Comparison of ENCODE assay signal across 14 cellular contexts in the genomic region with DNA sequence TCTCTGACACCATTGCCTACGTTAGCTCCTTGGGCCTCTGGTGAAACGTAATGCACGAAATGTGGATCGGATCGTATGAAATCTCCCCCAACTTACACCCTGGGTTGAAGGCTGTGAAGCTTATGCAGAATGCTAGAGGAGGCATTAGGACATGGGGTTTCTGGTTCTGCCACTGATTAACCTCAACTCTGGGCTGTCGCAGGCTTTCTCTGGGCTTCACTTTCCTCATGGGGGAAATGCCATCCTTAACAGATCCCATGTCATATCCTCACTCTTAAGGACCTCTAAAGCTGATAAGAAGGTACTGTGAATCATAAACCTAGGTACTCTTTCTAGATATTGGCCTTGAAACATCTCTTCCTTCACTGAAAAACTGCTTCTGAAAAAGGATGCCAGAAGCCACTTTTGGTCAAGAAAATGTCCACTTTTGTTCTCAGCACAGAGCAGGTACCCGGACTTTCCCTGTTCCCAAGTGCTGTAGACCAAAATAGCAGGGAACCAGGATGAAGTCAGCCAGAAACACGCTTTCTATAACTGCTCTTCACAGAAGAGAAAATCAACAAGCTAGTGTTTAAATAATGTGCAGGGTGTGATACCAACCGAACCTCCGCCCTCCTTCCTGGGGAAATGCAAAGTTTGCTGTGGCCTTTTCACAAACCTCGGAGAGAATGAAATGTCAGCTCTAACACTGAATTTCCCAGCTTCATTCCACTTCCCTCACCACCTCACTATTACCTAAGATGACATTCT.
DNase-seq lines count a peak whose midpoint lies in the region; ATAC-seq and TF ChIP-seq lines count a peak whose summit lies in the region.
"Had no signal": no experiment of that assay in that cellular context is flagged by ENCODE, and none has a peak within 500 bp of the region (broad histone marks: within the 10 kb centered on the region; RNA-seq: fewer than 3 reads in every experiment).

No MANE protein-coding gene starts in this region.

- peak; percentile 47 for ATAC-seq in mucosa of descending colon

- H3K36me3 Mint-ChIP-seq in activated naive CD4-positive, alpha-beta T cell treated with anti-CD3 and anti-CD28 coated beads for 36 hours (ENCODE audit: low read depth): peaks cover 14% of the 10 kb centered on the region
- H3K36me3 Mint-ChIP-seq in endodermal cell (ENCODE audit: low read depth): peaks cover 2% of the 10 kb centered on the region

- H3K4me3 ChIP-seq in ascending aorta (peak overlapping the region; percentile 7 to 26), mucosa of descending colon (no peak overlapping the region), tibial nerve (no peak overlapping the region), endodermal cell (ENCODE audit: low read length) (no peak overlapping the region), foreskin fibroblast (ENCODE audit: low read depth in 1 of 2, low read length in 2 of 2) (no peak overlapping the region)
- H3K4me3 ChIP-seq: sigmoid colon, vagina had no signal

- CTCF ChIA-PET in activated naive CD4-positive, alpha-beta T cell treated with anti-CD3 and anti-CD28 coated beads for 36 hours (lab: Charles Lee): interaction anchor here (0.8 to 2.0 kb wide), 20 partner anchors 12 to 299 kb away, joined by 3 to 8 read pairs (median 4); no protein-coding TSS in a partner anchor

- TF ChIP-seq CTCF in ascending aorta (IDR thresholded peaks at IDR 0.05) (no peak), mucosa of descending colon (IDR thresholded peaks at IDR 0.05) (no peak), tibial nerve (IDR thresholded peaks at IDR 0.05) (no peak), endodermal cell (conservative IDR thresholded peaks at IDR 0.05) (no peak), foreskin fibroblast (IDR thresholded peaks at IDR 0.05; ENCODE audit: low read depth, low read length) (no peak)

- H3K27me3 ChIP-seq in ascending aorta (no peaks in the 10 kb centered on the region), tibial nerve (no peaks in the 10 kb centered on the region), endodermal cell (ENCODE audit: control insufficient read depth, insufficient read depth, low read length, poor library complexity, severe bottlenecking) (no peaks in the 10 kb centered on the region)
- H3K27me3 ChIP-seq: sigmoid colon, vagina had no signal

- peak overlapping the region; percentile 74 to 80 for H3K27ac ChIP-seq in ascending aorta
- peak overlapping the region in 3 of 4 donors; percentile 3 to 68 (median 66) for H3K27ac ChIP-seq in tibial nerve
- no peak overlapping the region for H3K27ac ChIP-seq in endodermal cell (ENCODE audit: low read depth, low read length)
- H3K27ac ChIP-seq: vagina had no signal

- H3K9me3 Mint-ChIP-seq in activated naive CD4-positive, alpha-beta T cell treated with anti-CD3 and anti-CD28 coated beads for 36 hours: peaks cover 2% of the 10 kb centered on the region
- peaks cover 7% of the 10 kb centered on the region for H3K9me3 Mint-ChIP-seq in endodermal cell

- peak; percentile 45 for DNase-seq in activated naive CD4-positive, alpha-beta T cell treated with anti-CD3 and anti-CD28 coated beads for 36 hours
- no peak for DNase-seq in activated naive CD4-positive, alpha-beta T cell treated with anti-CD3 and anti-CD28 coated beads, Interleukin-2, amount 50 U/mL, for 16 hours
- DNase-seq in ascending aorta (ENCODE audit: low spot score in 2 of 2) (no peak), mucosa of descending colon (no peak), tibial nerve (ENCODE audit: low spot score in 2 of 2) (no peak), endodermal cell (no peak), putamen (ENCODE audit: low spot score) (no peak), foreskin fibroblast (no peak)
- DNase-seq: activated CD4-positive, CD25-positive, alpha-beta regulatory T cell treated with anti-CD3 and anti-CD28 coated beads, Interleukin-2, amount 50 U/mL, for 72 hours; mammary epithelial cell; NCI-H510A treated with DMSO at 0.1 percent for 48 hours; SHP77 treated with DMSO at 0.1 percent for 48 hours; sigmoid colon had no signal

- H3K4me1 Mint-ChIP-seq in activated naive CD4-positive, alpha-beta T cell treated with anti-CD3 and anti-CD28 coated beads for 36 hours (ENCODE audit: low read depth): peaks cover 76% of the 10 kb centered on the region
- H3K4me1 Mint-ChIP-seq in endodermal cell: peaks cover 2% of the 10 kb centered on the region

- no peak for TF ChIP-seq POLR2A in tibial nerve (IDR thresholded peaks at IDR 0.05)

- peak overlapping the region; percentile 85 for H3K27ac Mint-ChIP-seq in activated naive CD4-positive, alpha-beta T cell treated with anti-CD3 and anti-CD28 coated beads for 36 hours
- no peak overlapping the region for H3K27ac Mint-ChIP-seq in endodermal cell

- intact Hi-C loops in activated naive CD4-positive, alpha-beta T cell treated with anti-CD3 and anti-CD28 coated beads for 36 hours (cut with micrococcal nuclease): loop anchor here (1.0 to 10.0 kb wide), 3 partner anchors 69 to 823 kb away; a partner anchor contains a TSS
- intact Hi-C loops in ascending aorta (cut with DNase I): loop anchor here (5.0 kb wide), 2 partner anchors 40 to 80 kb away; no protein-coding TSS in a partner anchor
- intact Hi-C loops in mucosa of descending colon (cut with DNase I, micrococcal nuclease): no loop called here

- H3K36me3 ChIP-seq in ascending aorta: no peaks in the 10 kb centered on the region
- H3K36me3 ChIP-seq in mucosa of descending colon (ENCODE audit: low read depth): no peaks in the 10 kb centered on the region
- H3K36me3 ChIP-seq in tibial nerve: no peaks in the 10 kb centered on the region
- H3K36me3 ChIP-seq in endodermal cell (ENCODE audit: control insufficient read depth, insufficient read depth, low read length): peaks cover 6% of the 10 kb centered on the region
- H3K36me3 ChIP-seq: sigmoid colon, vagina had no signal

- H3K4me1 ChIP-seq in ascending aorta (peaks cover 0 to 16% of the 10 kb centered on the region in 2 donors), mucosa of descending colon (ENCODE audit: low read depth) (no peaks in the 10 kb centered on the region), tibial nerve (peaks cover 0 to 26% (median 6%) of the 10 kb centered on the region in 4 donors), endodermal cell (ENCODE audit: control insufficient read depth, insufficient read depth, low read length) (no peaks in the 10 kb centered on the region)

- H3K4me3 Mint-ChIP-seq in activated naive CD4-positive, alpha-beta T cell treated with anti-CD3 and anti-CD28 coated beads for 36 hours: peak overlapping the region; percentile 45
- H3K4me3 Mint-ChIP-seq in endodermal cell: no peak overlapping the region

- H3K9me3 ChIP-seq in ascending aorta: peaks cover 0 to 7% of the 10 kb centered on the region in 2 donors
- no peaks in the 10 kb centered on the region for H3K9me3 ChIP-seq in mucosa of descending colon
- no peaks in the 10 kb centered on the region for H3K9me3 ChIP-seq in tibial nerve
- H3K9me3 ChIP-seq in endodermal cell (ENCODE audit: control insufficient read depth, low read length): peaks cover 13% of the 10 kb centered on the region
- H3K9me3 ChIP-seq: sigmoid colon, vagina had no signal

- H3K9ac ChIP-seq in endodermal cell (ENCODE audit: extremely low read depth, low read length, poor library complexity, severe bottlenecking): no peak overlapping the region

- WGBS in tibial nerve, 2 donors: 70 to 72% methylated on average over 11 of the region's 11 CpGs
- WGBS in endodermal cell (ENCODE audit: insufficient coverage in 1 of 2, insufficient read length in 1 of 2), 2 experiments: 84 to 93% methylated on average over 4 to 11 of the region's 11 CpGs

- TF ChIP-seq EP300 in tibial nerve (IDR thresholded peaks at IDR 0.05): no peak

- H3K27me3 Mint-ChIP-seq in activated naive CD4-positive, alpha-beta T cell treated with anti-CD3 and anti-CD28 coated beads for 36 hours (ENCODE audit: low read depth): no peaks in the 10 kb centered on the region
- no peaks in the 10 kb centered on the region for H3K27me3 Mint-ChIP-seq in endodermal cell (ENCODE audit: insufficient read depth)

Comparison
In these comparisons a context has a peak if more than half of its experiments do, and no peak if none do; other contexts are left out.
1. H3K4me3 ChIP-seq: peak in ascending aorta (2 of 2); none in mucosa of descending colon (single experiment), tibial nerve (0 of 4), endodermal cell (single experiment) and foreskin fibroblast (0 of 2).
2. intact Hi-C loops: an anchor here in activated naive CD4-positive, alpha-beta T cell treated with anti-CD3 and anti-CD28 coated beads for 36 hours (1.0 to 10.0 kb wide) and ascending aorta (5.0 kb wide); none called in mucosa of descending colon.